13 cellular contexts compared by ENCODE assay signal in genomic region chr9:134060546-134060945, GRCh38. TPM values are rescaled to one million over a fixed set of nuclear protein-coding genes. Genes with fewer than 3 reads are reported as not detected.
DNase-seq lines count a peak whose midpoint lies in the region; ATAC-seq, FAIRE-seq and TF ChIP-seq lines count a peak whose summit lies in the region.
"Had no signal": no experiment of that assay in that cellular context is flagged by ENCODE, and none has a peak within 500 bp of the region (broad histone marks: within the 10 kb centered on the region; RNA-seq: fewer than 3 reads in every experiment).

No MANE protein-coding gene starts in this region.

- H3K4me2 ChIP-seq in H9 (ENCODE audit: insufficient read depth, insufficient read length, low read length) (no peak overlapping the region), neural progenitor cell (no peak overlapping the region)

- H2AK5ac ChIP-seq in H9 (ENCODE audit: insufficient read length, low read length): no peak overlapping the region

- no peak overlapping the region for H3K56ac ChIP-seq in H9 (ENCODE audit: insufficient read length, low read depth, low read length)

- H2BK20ac ChIP-seq in H9 (ENCODE audit: low read depth, low read length, poor library complexity, severe bottlenecking): no peak overlapping the region

- H3K36me3 Mint-ChIP-seq in CD14-positive monocyte (peaks cover 23 to 36% of the 10 kb centered on the region in 2 donors), H9 (ENCODE audit: insufficient read depth in 1 of 3, low read depth in 3 of 3) (peaks cover 2 to 24% (median 6%) of the 10 kb centered on the region in 3 experiments; a peak in 5 of 7 replicates), neural progenitor cell (no peaks in the 10 kb centered on the region)
- peaks cover 39% of the 10 kb centered on the region for H3K36me3 Mint-ChIP-seq in dendritic cell treated with granulocyte-macrophage colony-stimulating factor and Interleukin-4, amounts not matched to agents 40 ng/mL and 50 ng/mL, for 4 days (ENCODE audit: low read depth)

- no peak overlapping the region for H2BK15ac ChIP-seq in H9 (ENCODE audit: low read depth, low read length)

- ATAC-seq in GM18870 (IDR thresholded peaks at IDR 0.05; ENCODE audit: unreplicated experiment): no peak

- no peak overlapping the region for H2BK120ac ChIP-seq in H9 (ENCODE audit: low read depth, low read length, poor library complexity, severe bottlenecking)

- H3T11ph ChIP-seq in H9 (ENCODE audit: low read length): no peak overlapping the region

- peak overlapping the region; percentile 60 to 94 (median 92) for H3K27ac Mint-ChIP-seq in CD14-positive monocyte
- peak overlapping the region; percentile 53 to 74 (median 64); a peak in 3 of 7 replicates for H3K27ac Mint-ChIP-seq in H9
- H3K27ac Mint-ChIP-seq in dendritic cell treated with granulocyte-macrophage colony-stimulating factor and Interleukin-4, amounts not matched to agents 40 ng/mL and 50 ng/mL, for 4 days: peak overlapping the region; percentile 61
- peak overlapping the region; percentile 29 for H3K27ac Mint-ChIP-seq in neural progenitor cell
- H3K27ac Mint-ChIP-seq: activated CD4-positive, alpha-beta T cell treated with anti-CD3 and anti-CD28 coated beads, Interleukin-2, amount 10 ng/mL, durations not matched to agents 24 days and 14 days had no signal

- intact Hi-C loops in CD14-positive monocyte (cut with micrococcal nuclease): loop anchor here (10.0 kb wide), 2 partner anchors 264 to 864 kb away; partner anchors contain the start of gene RXRA (in 1 of the 2)
- intact Hi-C loops in dendritic cell treated with granulocyte-macrophage colony-stimulating factor and Interleukin-4, amounts not matched to agents 40 ng/mL and 50 ng/mL, for 4 days (cut with micrococcal nuclease): no loop called here

- no peak overlapping the region for H3K14ac ChIP-seq in H9 (ENCODE audit: insufficient read depth, low read length)

- H3K9me3 ChIP-seq in H9 (ENCODE audit: control insufficient read depth, low read depth, low read length): no peaks in the 10 kb centered on the region
- H3K9me3 ChIP-seq in neural progenitor cell (ENCODE audit: low read depth): no peaks in the 10 kb centered on the region
- H3K9me3 ChIP-seq: thoracic aorta had no signal

- peaks cover 6% of the 10 kb centered on the region for H3K79me1 ChIP-seq in H9 (ENCODE audit: insufficient read depth, low read depth, low read length, poor library complexity, severe bottlenecking)

- H3K23ac ChIP-seq in H9 (ENCODE audit: insufficient read length, low read depth, low read length): no peak overlapping the region

- H2BK5ac ChIP-seq in H9 (ENCODE audit: insufficient read length, low read length): no peak overlapping the region

- FAIRE-seq in HTR-8/SVneo (lab: Jason Lieb, UNC): no peak

- no peak overlapping the region for H3K4ac ChIP-seq in H9 (ENCODE audit: low read depth, low read length)

- H3K4me1 Mint-ChIP-seq in CD14-positive monocyte: peaks cover 82% of the 10 kb centered on the region
- peaks cover 18 to 50% of the 10 kb centered on the region in 2 experiments for H3K4me1 Mint-ChIP-seq in H9
- H3K4me1 Mint-ChIP-seq in dendritic cell treated with granulocyte-macrophage colony-stimulating factor and Interleukin-4, amounts not matched to agents 40 ng/mL and 50 ng/mL, for 4 days (ENCODE audit: low read depth): peaks cover 96% of the 10 kb centered on the region
- peaks cover 31% of the 10 kb centered on the region for H3K4me1 Mint-ChIP-seq in neural progenitor cell

- H4K91ac ChIP-seq in H9 (ENCODE audit: insufficient read length, low read depth, low read length): no peak overlapping the region

- no peaks in the 10 kb centered on the region for H3K4me1 ChIP-seq in H9 (ENCODE audit: insufficient read depth, low read length)
- H3K4me1 ChIP-seq in neural progenitor cell: peaks cover 38% of the 10 kb centered on the region

- H3K27ac ChIP-seq in H9 (ENCODE audit: insufficient read length, low read depth, low read length): no peak overlapping the region
- H3K27ac ChIP-seq in neural progenitor cell: no peak overlapping the region
- H3K27ac ChIP-seq: thoracic aorta had no signal

- TF ChIP-seq CTCF in CD14-positive monocyte (IDR thresholded peaks at IDR 0.05): no peak
- no peak for TF ChIP-seq CTCF in H9 (conservative IDR thresholded peaks at IDR 0.05)
- no peak for TF ChIP-seq CTCF in neural progenitor cell (IDR thresholded peaks at IDR 0.05)

- H3K4me3 ChIP-seq in neural progenitor cell: no peak overlapping the region
- H3K4me3 ChIP-seq: thoracic aorta had no signal

- H3K4me3 Mint-ChIP-seq in CD14-positive monocyte (peak overlapping the region in 1 of 2 donors; percentile 11), H9 (no peak overlapping the region), neural progenitor cell (peak overlapping the region; percentile 15)
- H3K4me3 Mint-ChIP-seq in dendritic cell treated with granulocyte-macrophage colony-stimulating factor and Interleukin-4, amounts not matched to agents 40 ng/mL and 50 ng/mL, for 4 days: peak overlapping the region; percentile 14
- H3K4me3 Mint-ChIP-seq: activated CD4-positive, alpha-beta T cell treated with anti-CD3 and anti-CD28 coated beads, Interleukin-2, amount 10 ng/mL, durations not matched to agents 24 days and 14 days had no signal

- no peaks in the 10 kb centered on the region for H3K36me3 ChIP-seq in neural progenitor cell
- H3K36me3 ChIP-seq: thoracic aorta had no signal

- H4K8ac ChIP-seq in H9 (replicated peaks; ENCODE audit: insufficient read length, low read depth, low read length): no peak overlapping the region

- peaks cover 80% of the 10 kb centered on the region; the same call in 1 of the 2 replicates for H3K79me2 ChIP-seq in H9 (ENCODE audit: insufficient read depth, low read length)
- H3K79me2 ChIP-seq in neural progenitor cell (ENCODE audit: low read depth): peaks cover 100% of the 10 kb centered on the region

- no peak overlapping the region for H2BK12ac ChIP-seq in H9 (ENCODE audit: insufficient read length, low read depth, low read length)

- H2AFZ ChIP-seq in H9 (ENCODE audit: low read length): no peak overlapping the region
- no peak overlapping the region for H2AFZ ChIP-seq in neural progenitor cell (replicated peaks)

- H3K18ac ChIP-seq in H9 (ENCODE audit: insufficient read length, low read depth, low read length): no peak overlapping the region

- no peaks in the 10 kb centered on the region for H3K23me2 ChIP-seq in H9 (ENCODE audit: insufficient read length, low read depth, low read length, poor library complexity, severe bottlenecking)

- H3K9me3 Mint-ChIP-seq in CD14-positive monocyte (no peaks in the 10 kb centered on the region), H9 (no peaks in the 10 kb centered on the region), neural progenitor cell (no peaks in the 10 kb centered on the region)
- no peaks in the 10 kb centered on the region for H3K9me3 Mint-ChIP-seq in dendritic cell treated with granulocyte-macrophage colony-stimulating factor and Interleukin-4, amounts not matched to agents 40 ng/mL and 50 ng/mL, for 4 days
- H3K9me3 Mint-ChIP-seq: activated CD4-positive, alpha-beta T cell treated with anti-CD3 and anti-CD28 coated beads, Interleukin-2, amount 10 ng/mL, durations not matched to agents 24 days and 14 days had no signal

- peaks cover 0 to 4% (median 3%) of the 10 kb centered on the region in 3 donors for H3K27me3 Mint-ChIP-seq in CD14-positive monocyte (ENCODE audit: low read depth in 3 of 3)
- no peaks in the 10 kb centered on the region for H3K27me3 Mint-ChIP-seq in H9 (ENCODE audit: low read depth)
- H3K27me3 Mint-ChIP-seq in dendritic cell treated with granulocyte-macrophage colony-stimulating factor and Interleukin-4, amounts not matched to agents 40 ng/mL and 50 ng/mL, for 4 days: peaks cover 23% of the 10 kb centered on the region
- H3K27me3 Mint-ChIP-seq in neural progenitor cell (ENCODE audit: insufficient read depth, low read depth): peaks cover 2% of the 10 kb centered on the region
- H3K27me3 Mint-ChIP-seq: activated CD4-positive, alpha-beta T cell treated with anti-CD3 and anti-CD28 coated beads, Interleukin-2, amount 10 ng/mL, durations not matched to agents 24 days and 14 days had no signal

- WGBS in H9 (ENCODE audit: extremely low coverage, insufficient read length, low lambda C conversion rate): no CpG with 5 or more reads among the region's 4 CpGs

- H4K20me1 ChIP-seq in H9 (ENCODE audit: control insufficient read depth, insufficient read depth, insufficient read length) (peaks cover 3% of the 10 kb centered on the region), neural progenitor cell (ENCODE audit: low read depth) (peaks cover 100% of the 10 kb centered on the region)

- H3K9ac ChIP-seq in H9 (ENCODE audit: extremely low read depth, insufficient read length, low read length) (no peak overlapping the region), neural progenitor cell (no peak overlapping the region)

- H3K27me3 ChIP-seq in H9 (ENCODE audit: insufficient read depth, low read length) (no peaks in the 10 kb centered on the region), neural progenitor cell (no peaks in the 10 kb centered on the region)

- no peak overlapping the region for H4K5ac ChIP-seq in H9 (ENCODE audit: insufficient read length, low read depth, low read length)

- DNase-seq in CD14-positive monocyte (ENCODE audit: low spot score) (peak; percentile 36), H9 (no peak), neural progenitor cell (ENCODE audit: low spot score) (no peak), HTR-8/SVneo (ENCODE audit: insufficient read length, low spot score) (no peak), NAMALWA (ENCODE audit: low spot score) (no peak), kidney glomerular epithelial cell (lab: John Stamatoyannopoulos, UW) (no peak)
- DNase-seq: activated CD4-positive, alpha-beta T cell treated with anti-CD3 and anti-CD28 coated beads, Interleukin-2, amount 10 ng/mL, durations not matched to agents 24 days and 14 days; DMS79 treated with DMSO at 0.1 percent for 48 hours; NCI-H774; occipital lobe had no signal

- no peaks in the 10 kb centered on the region for H3F3A ChIP-seq in neural progenitor cell (ENCODE audit: low read depth)

RNA-seq across cellular contexts. Expression of gene BRD3, which starts 7.3 kb away (rescaled TPM):
- polyA plus RNA-seq in CD14-positive monocyte: 10 to 100 TPM; 16.4 to 18.2 TPM
- total RNA-seq in H9 (2021): 63.1 and 63.6 TPM in 2 replicates
- 14.8 and 21.7 TPM in 2 replicates for total RNA-seq in neural progenitor cell (ENCODE audit: low replicate concordance)

RNA-seq across cellular contexts. Expression of gene BRD3OS, which starts 35.3 kb away (rescaled TPM):
- polyA plus RNA-seq in CD14-positive monocyte: 1 to 10 TPM; 6.6 to 6.8 TPM
- 16.4 and 17.8 TPM in 2 replicates for total RNA-seq in H9 (2021)
- 19.0 and 28.3 TPM in 2 replicates for total RNA-seq in neural progenitor cell (ENCODE audit: low replicate concordance)

Comparison
In these comparisons a context has a peak if more than half of its experiments do, and no peak if none do; other contexts are left out.
1. H3K27ac Mint-ChIP-seq: peak in every context shown above with its lines; median percentile 92 in CD14-positive monocyte; 64 in H9; 61 in dendritic cell treated with granulocyte-macrophage colony-stimulating factor and Interleukin-4, amounts not matched to agents 40 ng/mL and 50 ng/mL, for 4 days; 29 in neural progenitor cell.
2. H3K4me3 Mint-ChIP-seq: peak in dendritic cell treated with granulocyte-macrophage colony-stimulating factor and Interleukin-4, amounts not matched to agents 40 ng/mL and 50 ng/mL, for 4 days (single experiment) and neural progenitor cell (single experiment); none in H9 (0 of 2).